ENCODE assay signal across 13 cellular contexts in the genomic region with DNA sequence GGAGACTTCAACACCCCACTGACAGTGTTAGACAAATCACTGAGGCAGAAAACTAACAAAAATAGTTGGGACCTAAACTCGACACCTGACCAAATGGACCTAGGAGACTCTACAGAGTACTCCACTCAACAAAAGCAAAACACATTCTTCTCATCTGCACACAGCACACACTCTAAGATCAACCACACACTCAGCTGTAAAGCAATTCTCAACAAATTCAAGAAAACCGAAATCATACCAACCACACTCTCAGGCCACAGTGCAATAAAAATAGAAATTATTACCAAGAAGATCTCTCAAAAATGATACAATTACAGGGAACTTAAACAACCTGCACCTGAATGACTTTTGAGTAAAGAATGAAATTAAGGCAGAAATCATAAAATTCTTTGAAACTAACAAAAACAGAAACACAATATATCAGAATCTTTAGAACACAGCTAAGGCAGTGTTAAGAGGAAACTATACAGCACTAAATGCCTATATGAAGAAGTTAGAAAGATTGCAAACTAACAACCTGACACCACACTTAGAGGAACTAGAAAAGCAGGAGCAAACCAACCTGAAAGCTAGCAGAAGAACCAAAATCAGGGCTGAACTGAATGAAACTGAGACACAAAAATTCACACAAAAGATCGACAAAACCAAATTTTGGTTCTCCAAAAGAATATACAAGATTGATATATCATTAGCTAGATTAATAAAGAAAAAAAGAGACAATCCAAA. TPM values are rescaled to one million over a fixed set of nuclear protein-coding genes. Genes with fewer than 3 reads are reported as not detected.
DNase-seq lines count a peak whose midpoint lies in the region; ATAC-seq and TF ChIP-seq lines count a peak whose summit lies in the region.
"Had no signal": no experiment of that assay in that cellular context is flagged by ENCODE, and none has a peak within 500 bp of the region (broad histone marks: within the 10 kb centered on the region; RNA-seq: fewer than 3 reads in every experiment).

No MANE protein-coding gene starts in this region.

- H3K9me3 Mint-ChIP-seq in mesothelial cell of epicardium: peaks cover 30% of the 10 kb centered on the region

- peaks cover 68% of the 10 kb centered on the region for H3K36me3 Mint-ChIP-seq in mesothelial cell of epicardium

- peaks cover 8% of the 10 kb centered on the region for H3K4me1 Mint-ChIP-seq in mesothelial cell of epicardium

- H3K27ac Mint-ChIP-seq in mesothelial cell of epicardium: no peak overlapping the region
- H3K27ac Mint-ChIP-seq: WTC11 had no signal

- DNase-seq in RKO (ENCODE audit: low spot score) (no peak), mesothelial cell of epicardium (ENCODE audit: low spot score in 2 of 2, unreplicated experiment in 2 of 2) (no peak), inferior parietal cortex (ENCODE audit: extremely low spot score) (no peak), NCI-H128 (lab: John Stamatoyannopoulos, UW; ENCODE audit: unreplicated experiment) (no peak)
- DNase-seq: H7, NCI-H524, right cardiac atrium, thyroid gland had no signal

- ATAC-seq in GM18505 (IDR thresholded peaks at IDR 0.05; ENCODE audit: unreplicated experiment): peak; percentile 63
- peak; percentile 94 for ATAC-seq in GM19455 (IDR thresholded peaks at IDR 0.05; ENCODE audit: unreplicated experiment)
- ATAC-seq in HG02798 (IDR thresholded peaks at IDR 0.05; ENCODE audit: poor library complexity, unreplicated experiment): peak; percentile 95
- ATAC-seq in HG03439 (IDR thresholded peaks at IDR 0.05; ENCODE audit: unreplicated experiment): peak; percentile 87
- ATAC-seq: right cardiac atrium, WTC11 had no signal

- no peaks in the 10 kb centered on the region for H3K27me3 Mint-ChIP-seq in mesothelial cell of epicardium (ENCODE audit: low read depth)

- H3K4me3 Mint-ChIP-seq in mesothelial cell of epicardium: no peak overlapping the region
- H3K4me3 Mint-ChIP-seq: WTC11 had no signal

- TF ChIP-seq CTCF in mesothelial cell of epicardium (IDR thresholded peaks at IDR 0.05; ENCODE audit: unreplicated experiment): no peak

- no peak for TF ChIP-seq POLR2A in GM18505 (IDR thresholded peaks at IDR 0.05; ENCODE audit: borderline replicate concordance, extremely low read depth, insufficient read depth, insufficient read length)

RNA-seq across cellular contexts. Expression of a gene that starts 46.3 kb away (rescaled TPM):
- total RNA-seq in mesothelial cell of epicardium: 23.1 to 25.6 TPM (median 24.9 TPM) in 3 replicates
